7 cellular contexts compared by ENCODE assay signal in the genomic region with DNA sequence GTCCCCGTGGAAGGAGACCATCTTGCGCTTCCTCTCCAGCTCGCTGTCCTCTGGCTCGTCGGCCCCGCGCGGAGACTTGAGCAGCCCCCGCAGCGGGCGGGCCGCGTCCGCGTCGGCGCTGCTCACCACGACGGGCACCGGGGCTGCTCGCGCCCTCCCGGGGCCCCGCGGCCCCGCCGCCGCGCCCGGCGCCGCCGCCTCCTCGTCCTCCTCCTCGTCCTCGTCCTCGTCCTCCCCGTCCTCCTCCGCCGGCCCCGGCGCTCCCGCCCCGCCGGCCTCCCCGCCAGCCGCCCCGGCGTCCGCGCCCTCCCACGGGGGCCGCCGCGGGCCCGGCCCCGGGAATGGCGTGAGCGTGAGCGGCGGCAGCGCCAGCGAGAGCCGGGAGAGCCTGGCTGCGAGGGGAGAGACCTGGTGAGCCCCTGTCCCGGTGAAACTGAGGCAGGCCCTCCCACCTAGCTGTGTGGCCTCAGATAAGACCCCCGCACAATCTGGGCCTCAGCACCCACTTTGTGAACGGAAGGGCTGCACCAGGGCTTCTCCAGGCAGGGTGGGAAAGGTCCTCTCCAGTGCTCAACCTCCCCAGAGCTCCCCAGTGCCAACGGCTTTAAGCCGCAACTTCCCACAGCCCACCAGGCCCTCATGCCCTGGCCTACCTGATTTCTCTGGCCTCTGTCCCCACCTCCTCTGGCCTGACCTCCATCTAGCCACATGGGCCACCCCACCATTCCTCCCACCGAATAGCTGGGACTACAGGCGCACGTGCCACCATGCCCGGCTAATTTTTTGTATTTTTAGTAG. TPM values are rescaled to one million over a fixed set of nuclear protein-coding genes. Genes with fewer than 3 reads are reported as not detected.
DNase-seq lines count a peak whose midpoint lies in the region; ATAC-seq and TF ChIP-seq lines count a peak whose summit lies in the region.

No MANE protein-coding gene starts in this region.

- H3K36me3 Mint-ChIP-seq in activated T-helper 17 cell treated with anti-CD3 and anti-CD28 coated beads, Interleukin-2, amount 50 U/mL, for 72 hours (ENCODE audit: low read depth) = no peaks in the 10 kb centered on the region

- peaks cover 27% of the 10 kb centered on the region for H3K27me3 Mint-ChIP-seq in activated T-helper 17 cell treated with anti-CD3 and anti-CD28 coated beads, Interleukin-2, amount 50 U/mL, for 72 hours

- H3K9ac ChIP-seq in iPS-15b (ENCODE audit: low read depth, low read length) = peak overlapping the region; percentile 83
- H3K9ac ChIP-seq in subcutaneous abdominal adipose tissue (ENCODE audit: low read length in 5 of 5) = peak overlapping the region in 4 of 5 donors; percentile 52 to 82 (median 80)

- H3K4me3 ChIP-seq in HEK293 (ENCODE audit: low read depth, low read length) = peak overlapping the region; percentile 23
- H3K4me3 ChIP-seq in iPS-15b (ENCODE audit: low read depth, low read length) = peak overlapping the region; percentile 62
- H3K4me3 ChIP-seq in subcutaneous abdominal adipose tissue (ENCODE audit: low read depth in 1 of 5, low read length in 5 of 5) = peak overlapping the region; percentile 57 to 79 (median 67)

- DNase-seq in stimulated activated naive CD4-positive, alpha-beta T cell treated with Interleukin-2 at 50 U/mL for 16 hours (lab: John Stamatoyannopoulos, UW) = no peak
- DNase-seq in OCI-M1 (lab: John Stamatoyannopoulos, UW) (no peak), DMS79 treated with DMSO at 0.1 percent for 48 hours (lab: John Stamatoyannopoulos, UW) (no peak)

- H3K27ac ChIP-seq in HEK293 (ENCODE audit: extremely low read depth, low read depth, low read length) (no peak overlapping the region), subcutaneous abdominal adipose tissue (ENCODE audit: low read depth, low read length) (no peak overlapping the region)

- H3K36me3 ChIP-seq in HEK293 (ENCODE audit: control insufficient read depth in 2 of 2, insufficient read depth in 1 of 2, low read length in 2 of 2) = no peaks in the 10 kb centered on the region
- no peaks in the 10 kb centered on the region for H3K36me3 ChIP-seq in iPS-15b (ENCODE audit: control insufficient read depth, insufficient read depth, low read length)
- no peaks in the 10 kb centered on the region for H3K36me3 ChIP-seq in subcutaneous abdominal adipose tissue (ENCODE audit: control insufficient read depth in 5 of 5, insufficient read depth in 5 of 5, low read length in 5 of 5)

- no peaks in the 10 kb centered on the region for H3K27me3 ChIP-seq in iPS-15b (ENCODE audit: control insufficient read depth, insufficient read depth, low read length)
- H3K27me3 ChIP-seq in subcutaneous abdominal adipose tissue (ENCODE audit: control insufficient read depth in 5 of 5, insufficient read depth in 4 of 5, low read length in 5 of 5) = peaks cover 0 to 14% (median 8%) of the 10 kb centered on the region in 5 donors

- H3K4me3 Mint-ChIP-seq in activated T-helper 17 cell treated with anti-CD3 and anti-CD28 coated beads, Interleukin-2, amount 50 U/mL, for 72 hours = peak overlapping the region; percentile 76

- peak; percentile 22 for ATAC-seq in activated T-helper 17 cell treated with anti-CD3 and anti-CD28 coated beads, Interleukin-2, amount 50 U/mL, for 72 hours (replicated peaks)

- POLR2A ChIA-PET in HEK293 (lab: Yijun Ruan, JAX) = interaction anchor here (0.6 to 2.4 kb wide), 23 partner anchors 8 to 470 kb away, joined by 3 to 20 read pairs (median 5); partner anchors contain the start of genes GRWD1, KDELR1, RPL18 and SPHK2

- CTCF ChIA-PET in HEK293 (lab: Yijun Ruan, JAX) = interaction anchor here (0.7 to 11.2 kb wide), 7 partner anchors 8 to 180 kb away, joined by 3 to 170 read pairs (median 3); partner anchors contain the start of gene KDELR1

- peaks cover 20% of the 10 kb centered on the region for H3K4me1 Mint-ChIP-seq in activated T-helper 17 cell treated with anti-CD3 and anti-CD28 coated beads, Interleukin-2, amount 50 U/mL, for 72 hours

- H3K9me3 Mint-ChIP-seq in activated T-helper 17 cell treated with anti-CD3 and anti-CD28 coated beads, Interleukin-2, amount 50 U/mL, for 72 hours = no peaks in the 10 kb centered on the region

- H3K9me3 ChIP-seq in HEK293 (ENCODE audit: control insufficient read depth, insufficient read depth, low read depth, low read length) (no peaks in the 10 kb centered on the region), iPS-15b (ENCODE audit: control insufficient read depth, insufficient read depth, low read length) (no peaks in the 10 kb centered on the region), subcutaneous abdominal adipose tissue (ENCODE audit: control insufficient read depth in 5 of 5, low read length in 5 of 5) (no peaks in the 10 kb centered on the region)

- H3K27ac Mint-ChIP-seq in activated T-helper 17 cell treated with anti-CD3 and anti-CD28 coated beads, Interleukin-2, amount 50 U/mL, for 72 hours = peak overlapping the region; percentile 42

- TF ChIP-seq CTCF in HEK293 (tag by site-specific recombination; IDR thresholded peaks at IDR 0.05) = no peak

- H3K4me1 ChIP-seq in HEK293 (ENCODE audit: control insufficient read depth, insufficient read depth, low read length) (peaks cover 6% of the 10 kb centered on the region), iPS-15b (ENCODE audit: control insufficient read depth, insufficient read depth, low read length) (peaks cover 6% of the 10 kb centered on the region), subcutaneous abdominal adipose tissue (ENCODE audit: control insufficient read depth in 5 of 5, insufficient read depth in 5 of 5, low read length in 5 of 5) (peaks cover 0 to 52% (median 36%) of the 10 kb centered on the region in 5 donors)

TF ChIP-seq in HEK293, 187 proteins besides CTCF, POLR2A, EP300 and RAD21:
- TF ChIP-seq ZFP37 (tag by site-specific recombination; IDR thresholded peaks at IDR 0.05) (no peak), ZBTB20 (tag by site-specific recombination; IDR thresholded peaks at IDR 0.05) (no peak; the same call in 1 of the 2 replicates), ZNF544 (tag by site-specific recombination; IDR thresholded peaks at IDR 0.05) (no peak), ZNF423 (tag by site-specific recombination; IDR thresholded peaks at IDR 0.05) (no peak), ZNF391 (tag by site-specific recombination; IDR thresholded peaks at IDR 0.05; ENCODE audit: borderline replicate concordance, low read depth) (no peak), SCRT1 (tag by site-specific recombination; IDR thresholded peaks at IDR 0.05; ENCODE audit: borderline replicate concordance) (no peak), PRDM10 (tag by site-specific recombination; IDR thresholded peaks at IDR 0.05) (no peak)
- TF ChIP-seq, protein P1, sequence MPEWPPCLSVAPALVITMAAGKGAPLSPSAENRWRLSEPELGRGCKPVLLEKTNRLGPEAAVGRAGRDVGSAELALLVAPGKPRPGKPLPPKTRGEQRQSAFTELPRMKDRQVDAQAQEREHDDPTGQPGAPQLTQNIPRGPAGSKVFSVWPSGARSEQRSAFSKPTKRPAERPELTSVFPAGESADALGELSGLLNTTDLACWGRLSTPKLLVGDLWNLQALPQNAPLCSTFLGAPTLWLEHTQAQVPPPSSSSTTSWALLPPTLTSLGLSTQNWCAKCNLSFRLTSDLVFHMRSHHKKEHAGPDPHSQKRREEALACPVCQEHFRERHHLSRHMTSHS (tag by site-specific recombination; IDR thresholded peaks at IDR 0.05) = no peak

RNA-seq across cellular contexts. Expression of gene LMTK3, which starts 17.7 kb away (rescaled TPM):
- 1 to 10 TPM; 3.8 to 5.9 TPM for total RNA-seq in activated T-helper 17 cell treated with anti-CD3 and anti-CD28 coated beads, Interleukin-2, amount 50 U/mL, for 72 hours

RNA-seq across cellular contexts. Expression of gene CYTH2, which starts 24.7 kb away (rescaled TPM):
- 10 to 100 TPM; 30.6 to 35.4 TPM for total RNA-seq in activated T-helper 17 cell treated with anti-CD3 and anti-CD28 coated beads, Interleukin-2, amount 50 U/mL, for 72 hours

RNA-seq across cellular contexts. Expression of gene KCNJ14, which starts 38.5 kb away (rescaled TPM):
- total RNA-seq in activated T-helper 17 cell treated with anti-CD3 and anti-CD28 coated beads, Interleukin-2, amount 50 U/mL, for 72 hours = 1 to 10 TPM; 1.7 to 2.1 TPM

RNA-seq across cellular contexts. Expression of gene GRWD1, which starts 48.1 kb away (rescaled TPM):
- 10 to 100 TPM; 34.9 to 72.9 TPM for total RNA-seq in activated T-helper 17 cell treated with anti-CD3 and anti-CD28 coated beads, Interleukin-2, amount 50 U/mL, for 72 hours

RNA-seq across cellular contexts. Expression of gene SULT2B1, which starts 58.1 kb away (rescaled TPM):
- not detected for total RNA-seq in activated T-helper 17 cell treated with anti-CD3 and anti-CD28 coated beads, Interleukin-2, amount 50 U/mL, for 72 hours
